In the genomic region with DNA sequence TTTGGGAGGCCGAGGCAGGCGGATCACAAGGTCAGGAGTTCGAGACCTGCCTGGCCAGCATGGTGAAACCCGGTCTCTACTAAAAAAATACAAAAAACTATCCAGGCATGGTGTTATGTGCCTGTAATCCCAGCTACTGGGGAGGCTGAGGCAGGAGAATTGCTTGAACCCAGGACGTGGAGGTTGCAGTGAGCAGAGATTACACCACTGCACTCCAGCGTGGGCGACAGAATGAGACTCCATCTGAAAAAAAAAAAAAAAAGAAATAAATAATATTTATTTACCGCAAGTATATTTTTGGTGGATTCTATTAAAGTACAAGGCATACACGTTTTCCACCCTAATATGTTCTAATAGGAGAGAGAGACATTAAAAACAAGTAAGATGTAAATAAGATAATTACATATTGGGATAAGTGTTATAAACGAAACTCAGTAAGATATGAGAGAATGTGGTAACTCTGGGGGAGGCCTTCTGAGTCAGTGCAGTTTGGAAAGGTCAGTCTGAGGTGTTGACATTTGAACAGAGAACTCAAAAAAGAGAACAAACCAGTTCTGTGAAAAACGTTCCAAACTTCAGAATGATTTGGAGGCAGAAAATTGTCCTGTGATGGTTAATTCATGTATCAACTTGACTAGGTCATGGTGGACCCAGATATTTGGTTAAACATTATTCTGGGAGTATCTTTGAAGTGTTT, we compare ENCODE assay signal across 1 cellular context.
A peak's percentile ranks its signal among the peaks of the same experiment; 100 is the strongest.
TF ChIP-seq lines count a peak whose summit lies in the region.

No MANE protein-coding gene starts in this region.

TF ChIP-seq in GM12878, 131 proteins besides CTCF, POLR2A, EP300 and RAD21 (continued from another document and continues in another):
- TF ChIP-seq, protein P1, sequence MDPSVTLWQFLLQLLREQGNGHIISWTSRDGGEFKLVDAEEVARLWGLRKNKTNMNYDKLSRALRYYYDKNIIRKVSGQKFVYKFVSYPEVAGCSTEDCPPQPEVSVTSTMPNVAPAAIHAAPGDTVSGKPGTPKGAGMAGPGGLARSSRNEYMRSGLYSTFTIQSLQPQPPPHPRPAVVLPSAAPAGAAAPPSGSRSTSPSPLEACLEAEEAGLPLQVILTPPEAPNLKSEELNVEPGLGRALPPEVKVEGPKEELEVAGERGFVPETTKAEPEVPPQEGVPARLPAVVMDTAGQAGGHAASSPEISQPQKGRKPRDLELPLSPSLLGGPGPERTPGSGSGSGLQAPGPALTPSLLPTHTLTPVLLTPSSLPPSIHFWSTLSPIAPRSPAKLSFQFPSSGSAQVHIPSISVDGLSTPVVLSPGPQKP (IDR thresholded peaks at IDR 0.05; ENCODE audit: low read depth, low read length), result no peak
- TF ChIP-seq, protein P2, sequence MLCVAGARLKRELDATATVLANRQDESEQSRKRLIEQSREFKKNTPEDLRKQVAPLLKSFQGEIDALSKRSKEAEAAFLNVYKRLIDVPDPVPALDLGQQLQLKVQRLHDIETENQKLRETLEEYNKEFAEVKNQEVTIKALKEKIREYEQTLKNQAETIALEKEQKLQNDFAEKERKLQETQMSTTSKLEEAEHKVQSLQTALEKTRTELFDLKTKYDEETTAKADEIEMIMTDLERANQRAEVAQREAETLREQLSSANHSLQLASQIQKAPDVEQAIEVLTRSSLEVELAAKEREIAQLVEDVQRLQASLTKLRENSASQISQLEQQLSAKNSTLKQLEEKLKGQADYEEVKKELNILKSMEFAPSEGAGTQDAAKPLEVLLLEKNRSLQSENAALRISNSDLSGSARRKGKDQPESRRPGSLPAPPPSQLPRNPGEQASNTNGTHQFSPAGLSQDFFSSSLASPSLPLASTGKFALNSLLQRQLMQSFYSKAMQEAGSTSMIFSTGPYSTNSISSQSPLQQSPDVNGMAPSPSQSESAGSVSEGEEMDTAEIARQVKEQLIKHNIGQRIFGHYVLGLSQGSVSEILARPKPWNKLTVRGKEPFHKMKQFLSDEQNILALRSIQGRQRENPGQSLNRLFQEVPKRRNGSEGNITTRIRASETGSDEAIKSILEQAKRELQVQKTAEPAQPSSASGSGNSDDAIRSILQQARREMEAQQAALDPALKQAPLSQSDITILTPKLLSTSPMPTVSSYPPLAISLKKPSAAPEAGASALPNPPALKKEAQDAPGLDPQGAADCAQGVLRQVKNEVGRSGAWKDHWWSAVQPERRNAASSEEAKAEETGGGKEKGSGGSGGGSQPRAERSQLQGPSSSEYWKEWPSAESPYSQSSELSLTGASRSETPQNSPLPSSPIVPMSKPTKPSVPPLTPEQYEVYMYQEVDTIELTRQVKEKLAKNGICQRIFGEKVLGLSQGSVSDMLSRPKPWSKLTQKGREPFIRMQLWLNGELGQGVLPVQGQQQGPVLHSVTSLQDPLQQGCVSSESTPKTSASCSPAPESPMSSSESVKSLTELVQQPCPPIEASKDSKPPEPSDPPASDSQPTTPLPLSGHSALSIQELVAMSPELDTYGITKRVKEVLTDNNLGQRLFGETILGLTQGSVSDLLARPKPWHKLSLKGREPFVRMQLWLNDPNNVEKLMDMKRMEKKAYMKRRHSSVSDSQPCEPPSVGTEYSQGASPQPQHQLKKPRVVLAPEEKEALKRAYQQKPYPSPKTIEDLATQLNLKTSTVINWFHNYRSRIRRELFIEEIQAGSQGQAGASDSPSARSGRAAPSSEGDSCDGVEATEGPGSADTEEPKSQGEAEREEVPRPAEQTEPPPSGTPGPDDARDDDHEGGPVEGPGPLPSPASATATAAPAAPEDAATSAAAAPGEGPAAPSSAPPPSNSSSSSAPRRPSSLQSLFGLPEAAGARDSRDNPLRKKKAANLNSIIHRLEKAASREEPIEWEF (IDR thresholded peaks at IDR 0.05; ENCODE audit: insufficient replicate concordance, low read depth, low read length), result no peak
- peak; percentile 44; the same call in 1 of the 2 replicates for TF ChIP-seq FOXM1 (IDR thresholded peaks at IDR 0.05; ENCODE audit: low read depth, low read length)
- TF ChIP-seq HCFC1 (IDR thresholded peaks at IDR 0.05; ENCODE audit: low read length), result no peak
- TF ChIP-seq GATAD2B (conservative IDR thresholded peaks at IDR 0.05; ENCODE audit: low read depth), result no peak
- TF ChIP-seq, protein P3, sequence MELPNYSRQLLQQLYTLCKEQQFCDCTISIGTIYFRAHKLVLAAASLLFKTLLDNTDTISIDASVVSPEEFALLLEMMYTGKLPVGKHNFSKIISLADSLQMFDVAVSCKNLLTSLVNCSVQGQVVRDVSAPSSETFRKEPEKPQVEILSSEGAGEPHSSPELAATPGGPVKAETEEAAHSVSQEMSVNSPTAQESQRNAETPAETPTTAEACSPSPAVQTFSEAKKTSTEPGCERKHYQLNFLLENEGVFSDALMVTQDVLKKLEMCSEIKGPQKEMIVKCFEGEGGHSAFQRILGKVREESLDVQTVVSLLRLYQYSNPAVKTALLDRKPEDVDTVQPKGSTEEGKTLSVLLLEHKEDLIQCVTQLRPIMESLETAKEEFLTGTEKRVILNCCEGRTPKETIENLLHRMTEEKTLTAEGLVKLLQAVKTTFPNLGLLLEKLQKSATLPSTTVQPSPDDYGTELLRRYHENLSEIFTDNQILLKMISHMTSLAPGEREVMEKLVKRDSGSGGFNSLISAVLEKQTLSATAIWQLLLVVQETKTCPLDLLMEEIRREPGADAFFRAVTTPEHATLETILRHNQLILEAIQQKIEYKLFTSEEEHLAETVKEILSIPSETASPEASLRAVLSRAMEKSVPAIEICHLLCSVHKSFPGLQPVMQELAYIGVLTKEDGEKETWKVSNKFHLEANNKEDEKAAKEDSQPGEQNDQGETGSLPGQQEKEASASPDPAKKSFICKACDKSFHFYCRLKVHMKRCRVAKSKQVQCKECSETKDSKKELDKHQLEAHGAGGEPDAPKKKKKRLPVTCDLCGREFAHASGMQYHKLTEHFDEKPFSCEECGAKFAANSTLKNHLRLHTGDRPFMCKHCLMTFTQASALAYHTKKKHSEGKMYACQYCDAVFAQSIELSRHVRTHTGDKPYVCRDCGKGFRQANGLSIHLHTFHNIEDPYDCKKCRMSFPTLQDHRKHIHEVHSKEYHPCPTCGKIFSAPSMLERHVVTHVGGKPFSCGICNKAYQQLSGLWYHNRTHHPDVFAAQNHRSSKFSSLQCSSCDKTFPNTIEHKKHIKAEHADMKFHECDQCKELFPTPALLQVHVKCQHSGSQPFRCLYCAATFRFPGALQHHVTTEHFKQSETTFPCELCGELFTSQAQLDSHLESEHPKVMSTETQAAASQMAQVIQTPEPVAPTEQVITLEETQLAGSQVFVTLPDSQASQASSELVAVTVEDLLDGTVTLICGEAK (IDR thresholded peaks at IDR 0.05; ENCODE audit: borderline replicate concordance), result no peak
- TF ChIP-seq ETV6 (conservative IDR thresholded peaks at IDR 0.05 in 1 of 2, IDR thresholded peaks at IDR 0.05 in 1 of 2; ENCODE audit: borderline replicate concordance in 1 of 2, low read depth in 1 of 2), result no peak; a peak in 1 of 4 replicates
- TF ChIP-seq, protein P4, sequence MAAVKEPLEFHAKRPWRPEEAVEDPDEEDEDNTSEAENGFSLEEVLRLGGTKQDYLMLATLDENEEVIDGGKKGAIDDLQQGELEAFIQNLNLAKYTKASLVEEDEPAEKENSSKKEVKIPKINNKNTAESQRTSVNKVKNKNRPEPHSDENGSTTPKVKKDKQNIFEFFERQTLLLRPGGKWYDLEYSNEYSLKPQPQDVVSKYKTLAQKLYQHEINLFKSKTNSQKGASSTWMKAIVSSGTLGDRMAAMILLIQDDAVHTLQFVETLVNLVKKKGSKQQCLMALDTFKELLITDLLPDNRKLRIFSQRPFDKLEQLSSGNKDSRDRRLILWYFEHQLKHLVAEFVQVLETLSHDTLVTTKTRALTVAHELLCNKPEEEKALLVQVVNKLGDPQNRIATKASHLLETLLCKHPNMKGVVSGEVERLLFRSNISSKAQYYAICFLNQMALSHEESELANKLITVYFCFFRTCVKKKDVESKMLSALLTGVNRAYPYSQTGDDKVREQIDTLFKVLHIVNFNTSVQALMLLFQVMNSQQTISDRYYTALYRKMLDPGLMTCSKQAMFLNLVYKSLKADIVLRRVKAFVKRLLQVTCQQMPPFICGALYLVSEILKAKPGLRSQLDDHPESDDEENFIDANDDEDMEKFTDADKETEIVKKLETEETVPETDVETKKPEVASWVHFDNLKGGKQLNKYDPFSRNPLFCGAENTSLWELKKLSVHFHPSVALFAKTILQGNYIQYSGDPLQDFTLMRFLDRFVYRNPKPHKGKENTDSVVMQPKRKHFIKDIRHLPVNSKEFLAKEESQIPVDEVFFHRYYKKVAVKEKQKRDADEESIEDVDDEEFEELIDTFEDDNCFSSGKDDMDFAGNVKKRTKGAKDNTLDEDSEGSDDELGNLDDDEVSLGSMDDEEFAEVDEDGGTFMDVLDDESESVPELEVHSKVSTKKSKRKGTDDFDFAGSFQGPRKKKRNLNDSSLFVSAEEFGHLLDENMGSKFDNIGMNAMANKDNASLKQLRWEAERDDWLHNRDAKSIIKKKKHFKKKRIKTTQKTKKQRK (IDR thresholded peaks at IDR 0.05; ENCODE audit: low read depth, low read length), result no peak
- TF ChIP-seq, protein P5, sequence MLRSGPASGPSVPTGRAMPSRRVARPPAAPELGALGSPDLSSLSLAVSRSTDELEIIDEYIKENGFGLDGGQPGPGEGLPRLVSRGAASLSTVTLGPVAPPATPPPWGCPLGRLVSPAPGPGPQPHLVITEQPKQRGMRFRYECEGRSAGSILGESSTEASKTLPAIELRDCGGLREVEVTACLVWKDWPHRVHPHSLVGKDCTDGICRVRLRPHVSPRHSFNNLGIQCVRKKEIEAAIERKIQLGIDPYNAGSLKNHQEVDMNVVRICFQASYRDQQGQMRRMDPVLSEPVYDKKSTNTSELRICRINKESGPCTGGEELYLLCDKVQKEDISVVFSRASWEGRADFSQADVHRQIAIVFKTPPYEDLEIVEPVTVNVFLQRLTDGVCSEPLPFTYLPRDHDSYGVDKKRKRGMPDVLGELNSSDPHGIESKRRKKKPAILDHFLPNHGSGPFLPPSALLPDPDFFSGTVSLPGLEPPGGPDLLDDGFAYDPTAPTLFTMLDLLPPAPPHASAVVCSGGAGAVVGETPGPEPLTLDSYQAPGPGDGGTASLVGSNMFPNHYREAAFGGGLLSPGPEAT (IDR thresholded peaks at IDR 0.05; ENCODE audit: low read depth), result no peak
- TF ChIP-seq, protein P6, sequence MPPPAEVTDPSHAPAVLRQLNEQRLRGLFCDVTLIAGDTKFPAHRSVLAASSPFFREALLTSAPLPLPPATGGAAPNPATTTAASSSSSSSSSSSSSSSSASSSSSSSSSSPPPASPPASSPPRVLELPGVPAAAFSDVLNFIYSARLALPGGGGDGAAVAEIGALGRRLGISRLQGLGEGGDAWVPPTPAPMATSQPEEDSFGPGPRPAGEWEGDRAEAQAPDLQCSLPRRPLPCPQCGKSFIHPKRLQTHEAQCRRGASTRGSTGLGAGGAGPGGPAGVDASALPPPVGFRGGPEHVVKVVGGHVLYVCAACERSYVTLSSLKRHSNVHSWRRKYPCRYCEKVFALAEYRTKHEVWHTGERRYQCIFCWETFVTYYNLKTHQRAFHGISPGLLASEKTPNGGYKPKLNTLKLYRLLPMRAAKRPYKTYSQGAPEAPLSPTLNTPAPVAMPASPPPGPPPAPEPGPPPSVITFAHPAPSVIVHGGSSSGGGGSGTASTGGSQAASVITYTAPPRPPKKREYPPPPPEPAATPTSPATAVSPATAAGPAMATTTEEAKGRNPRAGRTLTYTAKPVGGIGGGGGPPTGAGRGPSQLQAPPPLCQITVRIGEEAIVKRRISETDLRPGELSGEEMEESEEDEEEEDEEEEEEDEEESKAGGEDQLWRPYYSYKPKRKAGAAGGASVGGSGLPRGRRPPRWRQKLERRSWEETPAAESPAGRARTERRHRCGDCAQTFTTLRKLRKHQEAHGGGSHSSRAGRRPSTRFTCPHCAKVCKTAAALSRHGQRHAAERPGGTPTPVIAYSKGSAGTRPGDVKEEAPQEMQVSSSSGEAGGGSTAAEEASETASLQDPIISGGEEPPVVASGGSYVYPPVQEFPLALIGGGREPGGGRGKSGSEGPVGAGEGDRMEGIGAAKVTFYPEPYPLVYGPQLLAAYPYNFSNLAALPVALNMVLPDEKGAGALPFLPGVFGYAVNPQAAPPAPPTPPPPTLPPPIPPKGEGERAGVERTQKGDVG (CRISPR knock-in tag; IDR thresholded peaks at IDR 0.05), result no peak
- TF ChIP-seq STAT3 (IDR thresholded peaks at IDR 0.05; ENCODE audit: low read depth, low read length), result no peak
- TF ChIP-seq, protein P7, sequence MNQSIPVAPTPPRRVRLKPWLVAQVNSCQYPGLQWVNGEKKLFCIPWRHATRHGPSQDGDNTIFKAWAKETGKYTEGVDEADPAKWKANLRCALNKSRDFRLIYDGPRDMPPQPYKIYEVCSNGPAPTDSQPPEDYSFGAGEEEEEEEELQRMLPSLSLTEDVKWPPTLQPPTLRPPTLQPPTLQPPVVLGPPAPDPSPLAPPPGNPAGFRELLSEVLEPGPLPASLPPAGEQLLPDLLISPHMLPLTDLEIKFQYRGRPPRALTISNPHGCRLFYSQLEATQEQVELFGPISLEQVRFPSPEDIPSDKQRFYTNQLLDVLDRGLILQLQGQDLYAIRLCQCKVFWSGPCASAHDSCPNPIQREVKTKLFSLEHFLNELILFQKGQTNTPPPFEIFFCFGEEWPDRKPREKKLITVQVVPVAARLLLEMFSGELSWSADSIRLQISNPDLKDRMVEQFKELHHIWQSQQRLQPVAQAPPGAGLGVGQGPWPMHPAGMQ (IDR thresholded peaks at IDR 0.05; ENCODE audit: borderline replicate concordance), result no peak
- no peak for TF ChIP-seq SMARCA5 (IDR thresholded peaks at IDR 0.05)
- TF ChIP-seq PAX8 (IDR thresholded peaks at IDR 0.05), result no peak
- TF ChIP-seq, protein P8, sequence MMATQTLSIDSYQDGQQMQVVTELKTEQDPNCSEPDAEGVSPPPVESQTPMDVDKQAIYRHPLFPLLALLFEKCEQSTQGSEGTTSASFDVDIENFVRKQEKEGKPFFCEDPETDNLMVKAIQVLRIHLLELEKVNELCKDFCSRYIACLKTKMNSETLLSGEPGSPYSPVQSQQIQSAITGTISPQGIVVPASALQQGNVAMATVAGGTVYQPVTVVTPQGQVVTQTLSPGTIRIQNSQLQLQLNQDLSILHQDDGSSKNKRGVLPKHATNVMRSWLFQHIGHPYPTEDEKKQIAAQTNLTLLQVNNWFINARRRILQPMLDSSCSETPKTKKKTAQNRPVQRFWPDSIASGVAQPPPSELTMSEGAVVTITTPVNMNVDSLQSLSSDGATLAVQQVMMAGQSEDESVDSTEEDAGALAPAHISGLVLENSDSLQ (IDR thresholded peaks at IDR 0.05), result no peak
- peak; percentile 32; the same call in 1 of the 2 replicates for TF ChIP-seq IKZF1 (conservative IDR thresholded peaks at IDR 0.05)
- peak; percentile 61; the same call in 1 of the 2 replicates for TF ChIP-seq ZBED1 (IDR thresholded peaks at IDR 0.05; ENCODE audit: borderline replicate concordance)
- TF ChIP-seq CBX3 (IDR thresholded peaks at IDR 0.05; ENCODE audit: borderline replicate concordance, low read depth), result no peak
- TF ChIP-seq ZZZ3 (IDR thresholded peaks at IDR 0.05; ENCODE audit: control insufficient read depth, insufficient read length, low read depth), result no peak
- TF ChIP-seq, protein P9, sequence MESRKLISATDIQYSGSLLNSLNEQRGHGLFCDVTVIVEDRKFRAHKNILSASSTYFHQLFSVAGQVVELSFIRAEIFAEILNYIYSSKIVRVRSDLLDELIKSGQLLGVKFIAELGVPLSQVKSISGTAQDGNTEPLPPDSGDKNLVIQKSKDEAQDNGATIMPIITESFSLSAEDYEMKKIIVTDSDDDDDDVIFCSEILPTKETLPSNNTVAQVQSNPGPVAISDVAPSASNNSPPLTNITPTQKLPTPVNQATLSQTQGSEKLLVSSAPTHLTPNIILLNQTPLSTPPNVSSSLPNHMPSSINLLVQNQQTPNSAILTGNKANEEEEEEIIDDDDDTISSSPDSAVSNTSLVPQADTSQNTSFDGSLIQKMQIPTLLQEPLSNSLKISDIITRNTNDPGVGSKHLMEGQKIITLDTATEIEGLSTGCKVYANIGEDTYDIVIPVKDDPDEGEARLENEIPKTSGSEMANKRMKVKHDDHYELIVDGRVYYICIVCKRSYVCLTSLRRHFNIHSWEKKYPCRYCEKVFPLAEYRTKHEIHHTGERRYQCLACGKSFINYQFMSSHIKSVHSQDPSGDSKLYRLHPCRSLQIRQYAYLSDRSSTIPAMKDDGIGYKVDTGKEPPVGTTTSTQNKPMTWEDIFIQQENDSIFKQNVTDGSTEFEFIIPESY (IDR thresholded peaks at IDR 0.05), result no peak
- peak; percentile 80 for TF ChIP-seq RUNX3 (IDR thresholded peaks at IDR 0.05; ENCODE audit: low read length)
- TF ChIP-seq BMI1 (IDR thresholded peaks at IDR 0.05; ENCODE audit: borderline replicate concordance), result no peak
- no peak for TF ChIP-seq DPF2 (IDR thresholded peaks at IDR 0.05)
- no peak for TF ChIP-seq MXI1 (IDR thresholded peaks at IDR 0.05; ENCODE audit: low read depth, low read length)
